Comparison of ENCODE assay signal across 12 cellular contexts in genomic region chr12:31962076-31962475, GRCh38. TPM values are rescaled to one million over a fixed set of nuclear protein-coding genes. Genes with fewer than 3 reads are reported as not detected.
DNase-seq lines count a peak whose midpoint lies in the region; ATAC-seq and TF ChIP-seq lines count a peak whose summit lies in the region.
"Had no signal": no experiment of that assay in that cellular context is flagged by ENCODE, and none has a peak within 500 bp of the region (broad histone marks: within the 10 kb centered on the region; RNA-seq: fewer than 3 reads in every experiment).

No MANE protein-coding gene starts in this region.

- DNase-seq in T-helper 2 cell treated with Interferon-gamma antibody and Interleukin-4, amounts not matched to agents 5 μg/mL and 100 μg/mL, for 36 hours (ENCODE audit: low spot score), result no peak
- DNase-seq in T-helper 2 cell (no peak), fibroblast of villous mesenchyme (ENCODE audit: low read depth) (no peak), renal cortical epithelial cell (ENCODE audit: low read depth) (peak; percentile 66), RWPE1 (ENCODE audit: low spot score) (no peak), GM19240 (ENCODE audit: insufficient read length, low spot score) (no peak), PC-3 (no peak)
- DNase-seq: activated CD8-positive, alpha-beta memory T cell treated with anti-CD3 and anti-CD28 coated beads, Interleukin-2, amount 50 U/mL, for 48 hours; gastrocnemius medialis; MG63; NCI-H69 had no signal

- H2AFZ ChIP-seq in SU-DHL-6 (ENCODE audit: low read depth, low read length, severe bottlenecking) (no peak overlapping the region), PC-3 (ENCODE audit: low read length) (no peak overlapping the region)

- peak overlapping the region; percentile 89 for H3K4me3 Mint-ChIP-seq in T-helper 2 cell treated with Interferon-gamma antibody and Interleukin-4, amounts not matched to agents 5 μg/mL and 100 μg/mL, for 36 hours

- peaks cover 19% of the 10 kb centered on the region for H3F3A ChIP-seq in SU-DHL-6 (ENCODE audit: insufficient read depth)
- no peaks in the 10 kb centered on the region for H3F3A ChIP-seq in PC-3 (ENCODE audit: low read length, unreplicated experiment)

- H3K9ac ChIP-seq in SU-DHL-6 (ENCODE audit: low read length) (peak overlapping the region; percentile 64; the same call in 1 of the 2 replicates), PC-3 (ENCODE audit: low read length) (no peak overlapping the region)

- CTCF ChIA-PET in RWPE1 (lab: Yijun Ruan, JAX) (interaction anchor here (0.6 to 1.0 kb wide), 2 partner anchors 148 to 280 kb away, joined by 3 read pairs; no protein-coding TSS in a partner anchor), PC-3 (lab: Charles Lee) (no interaction called here)

- peaks cover 35% of the 10 kb centered on the region for H3K36me3 ChIP-seq in SU-DHL-6 (ENCODE audit: low read length)
- 0 out of 2 replicates have a peak, but pooled peaks cover 3% of the 10 kb centered on the region for H3K36me3 ChIP-seq in PC-3 (ENCODE audit: low read depth, low read length)
- H3K36me3 ChIP-seq: gastrocnemius medialis had no signal

- POLR2A ChIA-PET in RWPE1 (lab: Yijun Ruan, JAX; ENCODE audit: low non-redundant PET), result no interaction called here
- POLR2A ChIA-PET in PC-3 (lab: Charles Lee; ENCODE audit: unreplicated experiment), result no interaction called here

- H3K27me3 Mint-ChIP-seq in T-helper 2 cell treated with Interferon-gamma antibody and Interleukin-4, amounts not matched to agents 5 μg/mL and 100 μg/mL, for 36 hours (ENCODE audit: low read depth), result no peaks in the 10 kb centered on the region

- H3K36me3 Mint-ChIP-seq in T-helper 2 cell treated with Interferon-gamma antibody and Interleukin-4, amounts not matched to agents 5 μg/mL and 100 μg/mL, for 36 hours (ENCODE audit: low read depth), result peaks cover 78% of the 10 kb centered on the region

- peaks cover 85% of the 10 kb centered on the region for H3K79me2 ChIP-seq in SU-DHL-6 (ENCODE audit: insufficient read depth, low read length)
- H3K79me2 ChIP-seq in PC-3 (ENCODE audit: low read length), result peaks cover 53% of the 10 kb centered on the region

- H3K9me2 ChIP-seq in SU-DHL-6 (replicated peaks; ENCODE audit: insufficient read depth, low read length) (no peaks in the 10 kb centered on the region), PC-3 (replicated peaks; ENCODE audit: low read length) (no peaks in the 10 kb centered on the region)

- peaks cover 58% of the 10 kb centered on the region for H3K4me1 Mint-ChIP-seq in T-helper 2 cell treated with Interferon-gamma antibody and Interleukin-4, amounts not matched to agents 5 μg/mL and 100 μg/mL, for 36 hours (ENCODE audit: low read depth)

- ATAC-seq in PC-3, result no peak
- ATAC-seq: gastrocnemius medialis had no signal

- peak overlapping the region; percentile 88 for H3K4me2 ChIP-seq in SU-DHL-6 (ENCODE audit: low read depth, low read length, poor library complexity, severe bottlenecking)
- H3K4me2 ChIP-seq in PC-3 (ENCODE audit: low read length), result no peak overlapping the region

- TF ChIP-seq CTCF in SU-DHL-6 (IDR thresholded peaks at IDR 0.05; ENCODE audit: insufficient read depth, low read length, poor library complexity, severe bottlenecking) (no peak), fibroblast of villous mesenchyme (IDR thresholded peaks at IDR 0.05; ENCODE audit: insufficient read depth, low read depth, low read length) (no peak), RWPE1 (conservative IDR thresholded peaks at IDR 0.05; ENCODE audit: low read depth) (no peak), PC-3 (conservative IDR thresholded peaks at IDR 0.05; ENCODE audit: low read depth, low read length) (no peak)

- BruUV-seq in PC-3 (replicated peaks; lab: Mats Ljungman, UMichigan), result no TSS peak

- peaks cover 32% of the 10 kb centered on the region for H3K9me3 Mint-ChIP-seq in T-helper 2 cell treated with Interferon-gamma antibody and Interleukin-4, amounts not matched to agents 5 μg/mL and 100 μg/mL, for 36 hours

- H3K27ac ChIP-seq in SU-DHL-6 (ENCODE audit: low read depth, low read length) (no peak overlapping the region), RWPE1 (no peak overlapping the region), PC-3 (ENCODE audit: low read length) (no peak overlapping the region)

- peaks cover 14% of the 10 kb centered on the region; the same call in 1 of the 2 replicates for H3K4me1 ChIP-seq in PC-3 (ENCODE audit: insufficient read depth, low read length)

- H3K9me3 ChIP-seq in SU-DHL-6 (ENCODE audit: insufficient read depth, low read length) (no peaks in the 10 kb centered on the region), PC-3 (ENCODE audit: low read length) (no peaks in the 10 kb centered on the region)
- H3K9me3 ChIP-seq: gastrocnemius medialis, MG63 had no signal

- H3K27me3 ChIP-seq in SU-DHL-6 (ENCODE audit: low read length) (no peaks in the 10 kb centered on the region), PC-3 (ENCODE audit: low read length) (no peaks in the 10 kb centered on the region)
- H3K27me3 ChIP-seq: gastrocnemius medialis, MG63 had no signal

- no peaks in the 10 kb centered on the region for H4K20me1 ChIP-seq in SU-DHL-6 (ENCODE audit: low read depth, low read length)
- no peaks in the 10 kb centered on the region for H4K20me1 ChIP-seq in PC-3 (ENCODE audit: low read length)

- H3K4me3 ChIP-seq in SU-DHL-6 (ENCODE audit: insufficient read depth, low read length, poor library complexity, severe bottlenecking) (no peak overlapping the region), fibroblast of villous mesenchyme (ENCODE audit: low read depth, low read length) (peak overlapping the region; percentile 89), PC-3 (ENCODE audit: low read length) (no peak overlapping the region)
- H3K4me3 ChIP-seq: MG63 had no signal

- no peak overlapping the region for H3K27ac Mint-ChIP-seq in T-helper 2 cell treated with Interferon-gamma antibody and Interleukin-4, amounts not matched to agents 5 μg/mL and 100 μg/mL, for 36 hours

- intact Hi-C loops in PC-3 (cut with micrococcal nuclease), result loop anchor here (5.0 to 10.0 kb wide), 3 partner anchors 277 to 350 kb away; partner anchors contain the start of gene ETFBKMT

RNA-seq across cellular contexts. Expression of gene RESF1, which starts 2.9 kb away (rescaled TPM):
- total RNA-seq in fibroblast of villous mesenchyme, result 25.8 and 28.1 TPM in 2 replicates
- 20.5 and 88.5 TPM in 2 replicates for total RNA-seq in renal cortical epithelial cell
- total RNA-seq in PC-3 (2014; rRNA removed), result 9.4 and 14.8 TPM in 2 replicates
